13 cellular contexts compared by ENCODE assay signal in the genomic region with DNA sequence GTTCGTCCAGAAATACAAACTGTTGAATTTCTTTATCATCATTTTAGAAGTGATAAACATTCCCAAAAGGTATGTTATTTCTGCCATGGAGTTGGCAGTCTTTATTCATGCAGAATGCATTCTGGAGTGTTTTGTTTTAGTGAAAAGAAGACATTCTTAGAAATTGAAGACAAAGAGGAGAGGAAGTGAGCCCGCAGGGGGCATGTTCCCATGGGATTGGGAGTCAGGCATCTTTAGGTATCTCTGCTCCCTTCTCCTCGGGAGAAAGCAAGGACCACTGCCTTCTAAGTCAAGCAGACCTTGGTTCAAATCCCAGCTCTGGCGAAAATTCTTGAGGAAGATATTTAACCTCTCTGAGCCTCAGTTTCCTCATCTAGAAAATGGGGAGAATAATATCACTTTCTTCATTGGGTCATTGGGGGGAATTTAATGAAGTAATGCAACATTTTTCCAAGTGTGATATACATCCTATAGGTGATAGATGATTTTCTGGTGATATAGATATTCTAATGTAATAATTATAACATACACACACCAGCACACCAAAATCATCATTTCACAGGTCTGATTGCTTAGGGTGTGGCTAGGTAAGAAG. TPM values are rescaled to one million over a fixed set of nuclear protein-coding genes. Genes with fewer than 3 reads are reported as not detected.
DNase-seq lines count a peak whose midpoint lies in the region; ATAC-seq and TF ChIP-seq lines count a peak whose summit lies in the region.
"Had no signal": no experiment of that assay in that cellular context is flagged by ENCODE, and none has a peak within 500 bp of the region (broad histone marks: within the 10 kb centered on the region; RNA-seq: fewer than 3 reads in every experiment).

No MANE protein-coding gene starts in this region.

- peak overlapping the region; percentile 33 for H3K9ac ChIP-seq in iPS-18a (ENCODE audit: low read length)

- H3K27ac ChIP-seq in iPS-18a (ENCODE audit: low read length), result peak overlapping the region; percentile 2
- H3K27ac ChIP-seq in upper lobe of left lung, result peak overlapping the region in 3 of 4 donors; percentile 8 to 51 (median 47)
- H3K27ac ChIP-seq in right atrium auricular region, result no peak overlapping the region
- H3K27ac ChIP-seq: brain microvascular endothelial cell, epithelial cell of prostate had no signal

- TF ChIP-seq POLR2A in upper lobe of left lung (IDR thresholded peaks at IDR 0.05), result no peak

- POLR2A ChIA-PET in T-cell (lab: Charles Lee), result interaction anchor here (0.6 to 2.4 kb wide), 7 partner anchors 8 to 392 kb away, joined by 4 to 10 read pairs (median 5); no protein-coding TSS in a partner anchor

- ATAC-seq in T-cell (replicated peaks in 1 of 4), result no peak
- ATAC-seq in upper lobe of left lung (ENCODE audit: low FRiP score in 2 of 2), result no peak

- peaks cover 7% of the 10 kb centered on the region for H3K36me3 Mint-ChIP-seq in activated naive CD4-positive, alpha-beta T cell treated with anti-CD3 and anti-CD28 coated beads, Interleukin-2, amount 10 ng/mL, durations not matched to agents 7 days and 5 days
- no peaks in the 10 kb centered on the region for H3K36me3 Mint-ChIP-seq in T-cell

- no peak for TF ChIP-seq EP300 in upper lobe of left lung (IDR thresholded peaks at IDR 0.05)

- peaks cover 6% of the 10 kb centered on the region for H3K9me3 Mint-ChIP-seq in activated naive CD4-positive, alpha-beta T cell treated with anti-CD3 and anti-CD28 coated beads, Interleukin-2, amount 10 ng/mL, durations not matched to agents 7 days and 5 days
- H3K9me3 Mint-ChIP-seq in T-cell, result peaks cover 4 to 9% (median 5%) of the 10 kb centered on the region in 3 donors

- H3K36me3 ChIP-seq in iPS-18a (ENCODE audit: control insufficient read depth, low read depth, low read length) (no peaks in the 10 kb centered on the region), upper lobe of left lung (no peaks in the 10 kb centered on the region), right atrium auricular region (no peaks in the 10 kb centered on the region)
- H3K36me3 ChIP-seq: brain microvascular endothelial cell had no signal

- TF ChIP-seq CTCF in upper lobe of left lung (IDR thresholded peaks at IDR 0.05) (no peak), right atrium auricular region (IDR thresholded peaks at IDR 0.05) (no peak)

- CTCF ChIA-PET in activated naive CD4-positive, alpha-beta T cell treated with anti-CD3 and anti-CD28 coated beads, Interleukin-2, amount 10 ng/mL, durations not matched to agents 7 days and 5 days (lab: Charles Lee), result interaction anchor here (0.8 to 4.7 kb wide), 15 partner anchors 8 to 252 kb away, joined by 3 to 33 read pairs (median 6); a partner anchor contains a TSS
- CTCF ChIA-PET in T-cell (lab: Charles Lee), result interaction anchor here (1.2 to 6.1 kb wide), 14 partner anchors 8 to 156 kb away, joined by 3 to 46 read pairs (median 9); no protein-coding TSS in a partner anchor

- H3K27me3 Mint-ChIP-seq in activated naive CD4-positive, alpha-beta T cell treated with anti-CD3 and anti-CD28 coated beads, Interleukin-2, amount 10 ng/mL, durations not matched to agents 7 days and 5 days, result no peaks in the 10 kb centered on the region
- no peaks in the 10 kb centered on the region for H3K27me3 Mint-ChIP-seq in T-cell

- 65 to 66% methylated on average over 4 of the region's 4 CpGs for WGBS in upper lobe of left lung, 2 donors

- H3K4me1 ChIP-seq in iPS-18a (ENCODE audit: control insufficient read depth, low read depth, low read length) (peaks cover 39% of the 10 kb centered on the region), upper lobe of left lung (peaks cover 4 to 29% (median 10%) of the 10 kb centered on the region in 4 donors), right atrium auricular region (peaks cover 0 to 3% of the 10 kb centered on the region in 2 donors)

- peak overlapping the region; percentile 59 for H3K4me3 Mint-ChIP-seq in activated naive CD4-positive, alpha-beta T cell treated with anti-CD3 and anti-CD28 coated beads, Interleukin-2, amount 10 ng/mL, durations not matched to agents 7 days and 5 days
- H3K4me3 Mint-ChIP-seq in T-cell, result peak overlapping the region; percentile 66 to 77 (median 71)

- H3K4me1 Mint-ChIP-seq in activated naive CD4-positive, alpha-beta T cell treated with anti-CD3 and anti-CD28 coated beads, Interleukin-2, amount 10 ng/mL, durations not matched to agents 7 days and 5 days, result peaks cover 85% of the 10 kb centered on the region
- H3K4me1 Mint-ChIP-seq in T-cell, result peaks cover 87 to 88% (median 88%) of the 10 kb centered on the region in 3 donors

- H3K27me3 ChIP-seq in iPS-18a (ENCODE audit: control insufficient read depth, insufficient read depth, low read length) (no peaks in the 10 kb centered on the region), upper lobe of left lung (no peaks in the 10 kb centered on the region), right atrium auricular region (no peaks in the 10 kb centered on the region)
- H3K27me3 ChIP-seq: brain microvascular endothelial cell had no signal

- H3K4me3 ChIP-seq in iPS-18a (ENCODE audit: low read length) (no peak overlapping the region), upper lobe of left lung (no peak overlapping the region), right atrium auricular region (no peak overlapping the region)

- no peak for DNase-seq in activated naive CD4-positive, alpha-beta T cell treated with anti-CD3 and anti-CD28 coated beads, Interleukin-2, amount 10 ng/mL, durations not matched to agents 7 days and 5 days
- DNase-seq in activated naive CD4-positive, alpha-beta T cell (lab: John Stamatoyannopoulos, UW), result no peak
- no peak for DNase-seq in T-cell
- DNase-seq in upper lobe of left lung, result no peak
- DNase-seq in middle frontal gyrus (ENCODE audit: extremely low spot score, low spot score), result no peak
- no peak for DNase-seq in right atrium auricular region (ENCODE audit: low spot score)
- DNase-seq in cerebellar nuclear complex (lab: John Stamatoyannopoulos, UW), result no peak
- DNase-seq: NCI-H345; SHP77; stimulated activated naive CD4-positive, alpha-beta T cell treated with Interleukin-2 at 50 U/mL for 16 hours had no signal

- no peaks in the 10 kb centered on the region for H3K9me3 ChIP-seq in iPS-18a (ENCODE audit: control insufficient read depth, low read depth, low read length)
- peaks cover 0 to 2% (median 0%) of the 10 kb centered on the region in 4 donors for H3K9me3 ChIP-seq in upper lobe of left lung
- peaks cover 0 to 5% of the 10 kb centered on the region in 2 donors for H3K9me3 ChIP-seq in right atrium auricular region

- H3K27ac Mint-ChIP-seq in activated naive CD4-positive, alpha-beta T cell treated with anti-CD3 and anti-CD28 coated beads, Interleukin-2, amount 10 ng/mL, durations not matched to agents 7 days and 5 days, result peak overlapping the region; percentile 97
- peak overlapping the region; percentile 97 to 99 for H3K27ac Mint-ChIP-seq in T-cell

RNA-seq across cellular contexts. Expression of a gene that starts 26.5 kb away (rescaled TPM):
- under 1 TPM in 3 of 5 donors, not detected in 2; 0.10 to 0.23 (median 0.15) TPM for total RNA-seq in T-cell
- under 1 TPM in 1 of 6 donors, not detected in 5; 0.49 TPM for total RNA-seq in upper lobe of left lung
- total RNA-seq in right atrium auricular region, result not detected

Comparison
In these comparisons a context has a peak if more than half of its experiments do, and no peak if none do; other contexts are left out.
1. H3K27ac ChIP-seq: peak in iPS-18a (single experiment) and upper lobe of left lung (3 of 4); none in right atrium auricular region (0 of 2).